Comparison of ENCODE assay signal across 27 cellular contexts in genomic region chr1:109067883-109068282, GRCh38.
"Had no signal": no experiment of that assay in that cellular context is flagged by ENCODE, and none has a peak within 500 bp of the region (broad histone marks: within the 10 kb centered on the region; RNA-seq: fewer than 3 reads in every experiment).

No MANE protein-coding gene starts in this region.

- H3K4me1 ChIP-seq: pancreas, prostate gland, right lobe of liver, sigmoid colon, thyroid gland, upper lobe of right lung, uterus had no signal

- H3K36me3 ChIP-seq: uterus had no signal

- DNase-seq: naive thymus-derived CD4-positive, alpha-beta T cell; natural killer cell; nucleus accumbens; pancreas; retina; right cardiac atrium; right lobe of liver; sigmoid colon; small intestine; stimulated activated CD4-positive, alpha-beta T cell treated with anti-CD3 and anti-CD28 coated beads, Interleukin-15, amount 100 ng/mL, for 24 hours; stimulated activated CD4-positive, alpha-beta T cell treated with anti-CD3 and anti-CD28 coated beads, Interleukin-2, amount 100 ng/mL, for 24 hours; stimulated activated CD4-positive, alpha-beta T cell treated with anti-CD3 and anti-CD28 coated beads, Interleukin-2, amount 100 ng/mL, for 48 hours; stimulated activated CD4-positive, alpha-beta T cell treated with anti-CD3 and anti-CD28 coated beads, Interleukin-4, amount 100 ng/mL, for 24 hours; stimulated activated naive B cell treated with anti-CD40 and anti-IgM and Interleukin-4, amounts not matched to agents 10 μg/mL and 1 μg/mL and 100 μg/mL, for 72 hours; stimulated activated naive CD4-positive, alpha-beta T cell treated with Interleukin-2 at 50 U/mL for 16 hours; stomach; thyroid gland; upper lobe of right lung; uterus had no signal

- ATAC-seq: naive thymus-derived CD4-positive, alpha-beta T cell; natural killer cell; pancreas; right lobe of liver; stimulated activated effector memory CD8-positive, alpha-beta T cell treated with anti-CD3 and anti-CD28 coated beads, Interleukin-12 subunit alpha, Interleukin-12 subunit beta, amount 100 ng/mL, for 72 hours; stimulated activated naive B cell treated with anti-CD40 and anti-IgM and Interleukin-4, amounts not matched to agents 10 μg/mL and 1 μg/mL and 100 μg/mL, for 72 hours; upper lobe of right lung had no signal

- H3K9me3 Mint-ChIP-seq: naive thymus-derived CD4-positive, alpha-beta T cell; natural killer cell; nephron; stimulated activated effector memory CD8-positive, alpha-beta T cell treated with anti-CD3 and anti-CD28 coated beads, Interleukin-12 subunit alpha, Interleukin-12 subunit beta, amount 100 ng/mL, for 72 hours; stimulated activated naive B cell treated with anti-CD40 and anti-IgM and Interleukin-4, amounts not matched to agents 10 μg/mL and 1 μg/mL and 100 μg/mL, for 72 hours; stimulated activated naive CD8-positive, alpha-beta T cell treated with anti-CD3 and anti-CD28 coated beads, Interleukin-15, Interleukin-2, amounts not matched to agents 100 ng/mL and 50 ng/mL, for 24 hours; type B pancreatic cell had no signal

- H3K27ac ChIP-seq: neutrophil, pancreas, prostate gland, right lobe of liver, sigmoid colon, stomach, thoracic aorta, thyroid gland, tibial nerve, upper lobe of right lung, uterus had no signal

- H3K4me3 Mint-ChIP-seq: naive thymus-derived CD4-positive, alpha-beta T cell; natural killer cell; nephron; stimulated activated effector memory CD8-positive, alpha-beta T cell treated with anti-CD3 and anti-CD28 coated beads, Interleukin-12 subunit alpha, Interleukin-12 subunit beta, amount 100 ng/mL, for 72 hours; stimulated activated naive B cell treated with anti-CD40 and anti-IgM and Interleukin-4, amounts not matched to agents 10 μg/mL and 1 μg/mL and 100 μg/mL, for 72 hours; stimulated activated naive CD8-positive, alpha-beta T cell treated with anti-CD3 and anti-CD28 coated beads, Interleukin-15, Interleukin-2, amounts not matched to agents 100 ng/mL and 50 ng/mL, for 24 hours; type B pancreatic cell had no signal

- H3K27me3 Mint-ChIP-seq: naive thymus-derived CD4-positive, alpha-beta T cell; stimulated activated naive B cell treated with anti-CD40 and anti-IgM and Interleukin-4, amounts not matched to agents 10 μg/mL and 1 μg/mL and 100 μg/mL, for 72 hours; stimulated activated naive CD8-positive, alpha-beta T cell treated with anti-CD3 and anti-CD28 coated beads, Interleukin-15, Interleukin-2, amounts not matched to agents 100 ng/mL and 50 ng/mL, for 24 hours; type B pancreatic cell had no signal

- H3K27ac Mint-ChIP-seq: naive thymus-derived CD4-positive, alpha-beta T cell; natural killer cell; nephron; stimulated activated effector memory CD8-positive, alpha-beta T cell treated with anti-CD3 and anti-CD28 coated beads, Interleukin-12 subunit alpha, Interleukin-12 subunit beta, amount 100 ng/mL, for 72 hours; stimulated activated naive B cell treated with anti-CD40 and anti-IgM and Interleukin-4, amounts not matched to agents 10 μg/mL and 1 μg/mL and 100 μg/mL, for 72 hours; stimulated activated naive CD8-positive, alpha-beta T cell treated with anti-CD3 and anti-CD28 coated beads, Interleukin-15, Interleukin-2, amounts not matched to agents 100 ng/mL and 50 ng/mL, for 24 hours; type B pancreatic cell had no signal

- H3K9me3 ChIP-seq: neutrophil, pancreas, prostate gland, right lobe of liver, sigmoid colon, stomach, thoracic aorta, thyroid gland, tibial nerve, upper lobe of right lung, uterus had no signal

- H3K4me1 Mint-ChIP-seq: nephron; stimulated activated effector memory CD8-positive, alpha-beta T cell treated with anti-CD3 and anti-CD28 coated beads, Interleukin-12 subunit alpha, Interleukin-12 subunit beta, amount 100 ng/mL, for 72 hours had no signal

- H3K4me3 ChIP-seq: pancreas, prostate gland, right lobe of liver, sigmoid colon, stomach, thoracic aorta, thyroid gland, tibial nerve, upper lobe of right lung, uterus had no signal

- H3K27me3 ChIP-seq: neutrophil, pancreas, right lobe of liver, sigmoid colon, stomach, thyroid gland, tibial nerve, upper lobe of right lung, uterus had no signal
